In genomic region chr1:86865973-86866637, GRCh38 we compare ENCODE assay signal across 18 cellular contexts. TPM values are rescaled to one million over a fixed set of nuclear protein-coding genes. Genes with fewer than 3 reads are reported as not detected.
DNase-seq lines count a peak whose midpoint lies in the region; ATAC-seq, FAIRE-seq and TF ChIP-seq lines count a peak whose summit lies in the region.
"Had no signal": no experiment of that assay in that cellular context is flagged by ENCODE, and none has a peak within 500 bp of the region (broad histone marks: within the 10 kb centered on the region; RNA-seq: fewer than 3 reads in every experiment).

No MANE protein-coding gene starts in this region.

- peak; percentile 51 to 58 for ATAC-seq in activated CD4-positive, CD25-positive, alpha-beta regulatory T cell treated with anti-CD3 and anti-CD28 coated beads, Interleukin-2, amount 50 U/mL, for 24 hours
- ATAC-seq in GM21367 (IDR thresholded peaks at IDR 0.05; ENCODE audit: unreplicated experiment) (peak; percentile 39), HG03159 (IDR thresholded peaks at IDR 0.05; ENCODE audit: unreplicated experiment) (peak; percentile 61)
- ATAC-seq: body of pancreas had no signal

- H3K36me3 ChIP-seq in kidney (ENCODE audit: control insufficient read depth in 1 of 2, insufficient read depth in 2 of 2, low read length in 2 of 2) (no peaks in the 10 kb centered on the region), thyroid gland (no peaks in the 10 kb centered on the region), spleen (peaks cover 0 to 27% (median 11%) of the 10 kb centered on the region in 6 donors)
- H3K36me3 ChIP-seq: HAP-1 had no signal

- H3K4me3 ChIP-seq in kidney (ENCODE audit: low read length in 2 of 2) = no peak overlapping the region
- H3K4me3 ChIP-seq in thyroid gland (replicated peaks in 1 of 3) = no peak overlapping the region
- no peak overlapping the region for H3K4me3 ChIP-seq in spleen
- H3K4me3 ChIP-seq: body of pancreas, HAP-1, lung, tibial artery had no signal

- WGBS in thyroid gland, 2 donors = 63 to 97% methylated on average over 6 of the region's 6 CpGs
- 54 to 84% (median 66%) methylated on average over 6 of the region's 6 CpGs for WGBS in spleen, 5 donors

- no peak for DNase-seq in activated CD4-positive, CD25-positive, alpha-beta regulatory T cell (lab: John Stamatoyannopoulos, UW)
- DNase-seq in kidney (peak; percentile 35), thyroid gland (no peak), spleen (no peak), SIG-M5 treated with dmso at 0.1 percent for 504 hours (lab: John Stamatoyannopoulos, UW; ENCODE audit: unreplicated experiment) (no peak)
- DNase-seq: activated CD4-positive, alpha-beta T cell treated with anti-CD3 and anti-CD28 coated beads for 4 hours; body of pancreas; NCI-H446 treated with DMSO at 0.1 percent for 48 hours; small intestine; tibial artery had no signal

- TF ChIP-seq CTCF in kidney (IDR thresholded peaks at IDR 0.05; ENCODE audit: borderline replicate concordance, extremely low read depth, insufficient read depth) = no peak
- TF ChIP-seq CTCF in thyroid gland (IDR thresholded peaks at IDR 0.05) = no peak
- no peak for TF ChIP-seq CTCF in spleen (IDR thresholded peaks at IDR 0.05 in 8 of 11, conservative IDR thresholded peaks at IDR 0.05 in 3 of 11)

- H3K9me3 ChIP-seq in kidney (ENCODE audit: control insufficient read depth in 1 of 2, low read length in 2 of 2) (no peaks in the 10 kb centered on the region), thyroid gland (no peaks in the 10 kb centered on the region), spleen (no peaks in the 10 kb centered on the region)
- H3K9me3 ChIP-seq: body of pancreas, HAP-1, tibial artery had no signal

- no peak overlapping the region for H3K27ac ChIP-seq in kidney (ENCODE audit: low read depth in 2 of 2, low read length in 2 of 2)
- no peak overlapping the region for H3K27ac ChIP-seq in thyroid gland
- peak overlapping the region in 3 of 8 donors; percentile 23 to 37 (median 32) for H3K27ac ChIP-seq in spleen
- H3K27ac ChIP-seq: 22Rv1, body of pancreas, tibial artery had no signal

- TF ChIP-seq POLR2A in thyroid gland (IDR thresholded peaks at IDR 0.05) (no peak), spleen (IDR thresholded peaks at IDR 0.05) (no peak)

- no peak for FAIRE-seq in kidney (lab: Jason Lieb, UNC)
- FAIRE-seq: G401.6, RCC 7860 had no signal

- H3K4me1 ChIP-seq in kidney (ENCODE audit: control insufficient read depth in 1 of 2, insufficient read depth in 1 of 2, low read depth in 1 of 2, low read length in 2 of 2) = no peaks in the 10 kb centered on the region
- H3K4me1 ChIP-seq in thyroid gland = no peaks in the 10 kb centered on the region
- peaks cover 0 to 43% (median 9%) of the 10 kb centered on the region in 6 donors for H3K4me1 ChIP-seq in spleen
- H3K4me1 ChIP-seq: body of pancreas had no signal

- H3K27me3 ChIP-seq in thyroid gland = no peaks in the 10 kb centered on the region
- H3K27me3 ChIP-seq in spleen (replicated peaks in 1 of 7) = no peaks in the 10 kb centered on the region
- H3K27me3 ChIP-seq: body of pancreas, tibial artery had no signal

- H3K9ac ChIP-seq in kidney (ENCODE audit: low read length in 2 of 2) = no peak overlapping the region

- intact Hi-C loops in kidney (cut with DNase I) (no loop called here), thyroid gland (cut with DNase I) (no loop called here), spleen (cut with DNase I; ENCODE audit: low total_unique reads) (no loop called here)

RNA-seq across cellular contexts. Expression of gene SELENOF, which starts 47.8 kb away (rescaled TPM):
- 239 TPM for total RNA-seq in kidney
- 207 TPM for polyA plus RNA-seq in kidney (ENCODE audit: insufficient read depth, low read depth, low replicate concordance)
- 100 to 1,000 TPM; 232 to 299 (median 288) TPM for total RNA-seq in thyroid gland
- total RNA-seq in spleen = 100 to 1,000 TPM; 157 to 197 (median 177) TPM
- 100 to 1,000 TPM; 106 to 170 (median 122) TPM for polyA plus RNA-seq in spleen

RNA-seq across cellular contexts. Expression of gene HS2ST1, which starts 48.3 kb away (rescaled TPM):
- total RNA-seq in kidney = 27.1 TPM
- 10.3 TPM for polyA plus RNA-seq in kidney (ENCODE audit: insufficient read depth, low read depth, low replicate concordance)
- total RNA-seq in thyroid gland = 10 to 100 TPM; 13.2 to 19.6 (median 16.7) TPM
- total RNA-seq in spleen = 10 to 100 TPM; 20.2 to 32.9 (median 23.9) TPM
- polyA plus RNA-seq in spleen = 1 to 10 TPM; 4.6 to 7.4 (median 6.5) TPM
